26 cellular contexts compared by ENCODE assay signal in genomic region chr17:67312265-67312664, GRCh38. TPM values are rescaled to one million over a fixed set of nuclear protein-coding genes. Genes with fewer than 3 reads are reported as not detected.
DNase-seq lines count a peak whose midpoint lies in the region; ATAC-seq and TF ChIP-seq lines count a peak whose summit lies in the region.
"Had no signal": no experiment of that assay in that cellular context is flagged by ENCODE, and none has a peak within 500 bp of the region (broad histone marks: within the 10 kb centered on the region; RNA-seq: fewer than 3 reads in every experiment).

No MANE protein-coding gene starts in this region.

- H3K9me3 ChIP-seq in heart right ventricle (no peaks in the 10 kb centered on the region), right atrium auricular region (no peaks in the 10 kb centered on the region), PC-3 (ENCODE audit: low read length) (no peaks in the 10 kb centered on the region), upper lobe of left lung (no peaks in the 10 kb centered on the region)
- H3K9me3 ChIP-seq: A549, stomach, transverse colon had no signal

- H3K4me3 Mint-ChIP-seq in stimulated activated naive CD8-positive, alpha-beta T cell treated with anti-CD3 and anti-CD28 coated beads, Interleukin-15, amount 100 ng/mL, for 72 hours, result no peak overlapping the region
- H3K4me3 Mint-ChIP-seq: activated naive CD4-positive, alpha-beta T cell treated with anti-CD3 and anti-CD28 coated beads for 36 hours had no signal

- H3K9ac ChIP-seq in PC-3 (ENCODE audit: low read length), result no peak overlapping the region

- TF ChIP-seq CTCF in heart right ventricle (IDR thresholded peaks at IDR 0.05) (no peak), right atrium auricular region (IDR thresholded peaks at IDR 0.05) (no peak), PC-3 (conservative IDR thresholded peaks at IDR 0.05; ENCODE audit: low read depth, low read length) (no peak), upper lobe of left lung (IDR thresholded peaks at IDR 0.05) (no peak)

- no peaks in the 10 kb centered on the region for H3K4me1 Mint-ChIP-seq in stimulated activated naive CD8-positive, alpha-beta T cell treated with anti-CD3 and anti-CD28 coated beads, Interleukin-15, amount 100 ng/mL, for 72 hours

- DNase-seq in heart right ventricle (peak in 1 of 2 donors; percentile 25), right atrium auricular region (ENCODE audit: low spot score) (no peak), PC-3 (no peak), left ventricle myocardium superior (no peak), upper lobe of left lung (no peak), DMS114 treated with DMSO at 0.1 percent for 48 hours (lab: John Stamatoyannopoulos, UW; ENCODE audit: unreplicated experiment) (no peak), DMS53 treated with DMSO at 0.1 percent for 48 hours (lab: John Stamatoyannopoulos, UW; ENCODE audit: unreplicated experiment) (no peak)
- DNase-seq in stimulated activated naive CD8-positive, alpha-beta T cell treated with anti-CD3 and anti-CD28 coated beads, Interleukin-15, amount 100 ng/mL, for 72 hours, result no peak
- DNase-seq: activated naive CD4-positive, alpha-beta T cell treated with anti-CD3 and anti-CD28 coated beads for 36 hours; activated T-cell treated with anti-CD3 and anti-CD28 coated beads, Interleukin-2, amount 50 U/mL, for 48 hours; amygdala; C1 segment of cervical spinal cord; cortex of kidney; hippocampal formation; mammary epithelial cell; MM.1S; NCI-H1930; NCI-H2227 treated with DMSO at 0.1 percent for 48 hours; NCI-H774; OCI-M1; SHP77; stomach; SW 1271; transverse colon had no signal

- no peak overlapping the region for H3K4me2 ChIP-seq in PC-3 (ENCODE audit: low read length)
- H3K4me2 ChIP-seq: A549 had no signal

- H3K4me3 ChIP-seq in heart right ventricle, result no peak overlapping the region
- H3K4me3 ChIP-seq in right atrium auricular region, result no peak overlapping the region
- H3K4me3 ChIP-seq in PC-3 (ENCODE audit: low read length), result no peak overlapping the region
- no peak overlapping the region for H3K4me3 ChIP-seq in upper lobe of left lung
- H3K4me3 ChIP-seq: A549, stomach, transverse colon had no signal

- TF ChIP-seq EP300 in upper lobe of left lung (IDR thresholded peaks at IDR 0.05), result no peak

- no peaks in the 10 kb centered on the region for H3K36me3 ChIP-seq in heart right ventricle
- no peaks in the 10 kb centered on the region for H3K36me3 ChIP-seq in right atrium auricular region
- no peaks in the 10 kb centered on the region for H3K36me3 ChIP-seq in PC-3 (ENCODE audit: low read depth, low read length)
- H3K36me3 ChIP-seq in upper lobe of left lung, result no peaks in the 10 kb centered on the region
- H3K36me3 ChIP-seq: stomach, transverse colon had no signal

- ATAC-seq in heart right ventricle (peak in 7 of 8 donors; percentile 73 to 91 (median 83)), PC-3 (peak; percentile 81), left ventricle myocardium superior (peak; percentile 61), upper lobe of left lung (ENCODE audit: low FRiP score in 2 of 2) (peak in 1 of 2 donors; percentile 50)
- no peak for ATAC-seq in stimulated activated naive CD8-positive, alpha-beta T cell treated with anti-CD3 and anti-CD28 coated beads, Interleukin-15, amount 100 ng/mL, for 72 hours
- ATAC-seq: A549, HCT116 had no signal

- H3K4me1 ChIP-seq in heart right ventricle, result peaks cover 0 to 21% (median 9%) of the 10 kb centered on the region in 9 donors
- peaks cover 0 to 4% of the 10 kb centered on the region in 2 donors for H3K4me1 ChIP-seq in right atrium auricular region
- H3K4me1 ChIP-seq in PC-3 (ENCODE audit: insufficient read depth, low read length), result peaks cover 4% of the 10 kb centered on the region; the same call in 1 of the 2 replicates
- peaks cover 3 to 17% (median 11%) of the 10 kb centered on the region in 4 donors for H3K4me1 ChIP-seq in upper lobe of left lung
- H3K4me1 ChIP-seq: A549, stomach, transverse colon had no signal

- H3K9me2 ChIP-seq in PC-3 (replicated peaks; ENCODE audit: low read length), result no peaks in the 10 kb centered on the region

- POLR2A ChIA-PET in PC-3 (lab: Charles Lee; ENCODE audit: unreplicated experiment), result no interaction called here

- CTCF ChIA-PET in PC-3 (lab: Charles Lee), result no interaction called here

- H3K27me3 ChIP-seq in heart right ventricle (no peaks in the 10 kb centered on the region), right atrium auricular region (no peaks in the 10 kb centered on the region), PC-3 (ENCODE audit: low read length) (no peaks in the 10 kb centered on the region), upper lobe of left lung (no peaks in the 10 kb centered on the region)
- H3K27me3 ChIP-seq: stomach, transverse colon had no signal

- no peak for TF ChIP-seq POLR2A in upper lobe of left lung (IDR thresholded peaks at IDR 0.05)

- intact Hi-C loops in heart right ventricle (cut with DNase I) (no loop called here), PC-3 (cut with micrococcal nuclease) (no loop called here), left ventricle myocardium superior (cut with micrococcal nuclease) (no loop called here)

- no peak overlapping the region for H3K27ac Mint-ChIP-seq in stimulated activated naive CD8-positive, alpha-beta T cell treated with anti-CD3 and anti-CD28 coated beads, Interleukin-15, amount 100 ng/mL, for 72 hours
- H3K27ac Mint-ChIP-seq: activated naive CD4-positive, alpha-beta T cell treated with anti-CD3 and anti-CD28 coated beads for 36 hours had no signal

- H3K27me3 Mint-ChIP-seq in stimulated activated naive CD8-positive, alpha-beta T cell treated with anti-CD3 and anti-CD28 coated beads, Interleukin-15, amount 100 ng/mL, for 72 hours, result no peaks in the 10 kb centered on the region

- H3K79me2 ChIP-seq in PC-3 (ENCODE audit: low read length), result no peaks in the 10 kb centered on the region

- BruUV-seq in PC-3 (replicated peaks; lab: Mats Ljungman, UMichigan), result no TSS peak

- H3K9me3 Mint-ChIP-seq in stimulated activated naive CD8-positive, alpha-beta T cell treated with anti-CD3 and anti-CD28 coated beads, Interleukin-15, amount 100 ng/mL, for 72 hours, result no peaks in the 10 kb centered on the region
- H3K9me3 Mint-ChIP-seq: activated naive CD4-positive, alpha-beta T cell treated with anti-CD3 and anti-CD28 coated beads for 36 hours had no signal

- H2AFZ ChIP-seq in PC-3 (ENCODE audit: low read length), result no peak overlapping the region; the same call in 1 of the 2 replicates

- H3K27ac ChIP-seq in heart right ventricle (peak overlapping the region in 5 of 10 donors; percentile 29 to 76 (median 59)), right atrium auricular region (no peak overlapping the region), PC-3 (ENCODE audit: low read length) (no peak overlapping the region), upper lobe of left lung (peak overlapping the region in 3 of 4 donors; percentile 10 to 62 (median 18))
- H3K27ac ChIP-seq: A549, stomach, transverse colon had no signal

- no peaks in the 10 kb centered on the region for H3F3A ChIP-seq in PC-3 (ENCODE audit: low read length, unreplicated experiment)

- H4K20me1 ChIP-seq in PC-3 (ENCODE audit: low read length), result no peaks in the 10 kb centered on the region

- 45 to 71% methylated on average over 6 of the region's 6 CpGs for WGBS in heart right ventricle, 2 donors
- WGBS in upper lobe of left lung, 2 donors, result 43 to 62% methylated on average over 6 of the region's 6 CpGs

RNA-seq across cellular contexts. Expression of gene PSMD12, which starts 54.1 kb away (rescaled TPM):
- total RNA-seq in heart right ventricle (10 to 100 TPM; 44.5 to 67.1 (median 49.9) TPM), right atrium auricular region (10 to 100 TPM; 20.0 to 31.1 TPM), PC-3 (2014; rRNA removed) (60.0 and 68.8 TPM in 2 replicates), left ventricle myocardium superior (47.0 TPM), upper lobe of left lung (10 to 100 TPM; 11.9 to 36.9 (median 29.8) TPM)
- polyA plus RNA-seq in heart right ventricle, result 10 to 100 TPM; 28.5 to 32.3 TPM

Comparison
In these comparisons a context has a peak if more than half of its experiments do, and no peak if none do; other contexts are left out.
1. H3K27ac ChIP-seq: peak in upper lobe of left lung (3 of 4); none in right atrium auricular region (0 of 2) and PC-3 (single experiment).